In the genomic region with DNA sequence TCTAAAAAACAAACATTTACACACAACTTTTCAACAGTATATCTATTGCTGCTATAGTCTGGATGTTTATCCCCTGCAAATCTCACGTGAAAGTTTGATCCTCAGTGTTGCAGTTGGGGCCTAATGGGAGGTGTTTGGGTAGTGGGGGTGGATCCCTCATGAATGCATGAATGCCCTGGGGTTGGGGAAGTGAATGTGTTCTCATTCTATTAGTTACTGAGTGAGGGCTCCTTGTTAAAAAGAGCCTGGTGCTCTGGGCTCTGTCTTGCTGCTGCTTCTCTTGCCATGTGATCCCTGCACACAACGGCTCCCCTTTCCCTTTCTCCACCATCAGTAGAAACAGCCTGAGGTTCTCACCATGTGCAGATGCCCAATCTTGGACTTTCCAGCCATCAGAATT, we compare ENCODE assay signal across 1 cellular context.
TF ChIP-seq lines count a peak whose summit lies in the region.

No MANE protein-coding gene starts in this region.

TF ChIP-seq in WTC11, 78 proteins besides CTCF, POLR2A, EP300 and RAD21 (continued from another document):
- TF ChIP-seq, protein P1, sequence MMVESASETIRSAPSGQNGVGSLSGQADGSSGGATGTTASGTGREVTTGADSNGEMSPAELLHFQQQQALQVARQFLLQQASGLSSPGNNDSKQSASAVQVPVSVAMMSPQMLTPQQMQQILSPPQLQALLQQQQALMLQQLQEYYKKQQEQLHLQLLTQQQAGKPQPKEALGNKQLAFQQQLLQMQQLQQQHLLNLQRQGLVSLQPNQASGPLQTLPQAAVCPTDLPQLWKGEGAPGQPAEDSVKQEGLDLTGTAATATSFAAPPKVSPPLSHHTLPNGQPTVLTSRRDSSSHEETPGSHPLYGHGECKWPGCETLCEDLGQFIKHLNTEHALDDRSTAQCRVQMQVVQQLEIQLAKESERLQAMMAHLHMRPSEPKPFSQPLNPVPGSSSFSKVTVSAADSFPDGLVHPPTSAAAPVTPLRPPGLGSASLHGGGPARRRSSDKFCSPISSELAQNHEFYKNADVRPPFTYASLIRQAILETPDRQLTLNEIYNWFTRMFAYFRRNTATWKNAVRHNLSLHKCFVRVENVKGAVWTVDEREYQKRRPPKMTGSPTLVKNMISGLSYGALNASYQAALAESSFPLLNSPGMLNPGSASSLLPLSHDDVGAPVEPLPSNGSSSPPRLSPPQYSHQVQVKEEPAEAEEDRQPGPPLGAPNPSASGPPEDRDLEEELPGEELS (CRISPR knock-in tag; IDR thresholded peaks at IDR 0.05), result no peak
- TF ChIP-seq SOX15 (CRISPR knock-in tag; IDR thresholded peaks at IDR 0.05) (no peak), GRHL2 (CRISPR knock-in tag; IDR thresholded peaks at IDR 0.05; ENCODE audit: insufficient replicate concordance, severe bottlenecking) (no peak), NR3C1 (CRISPR knock-in tag; conservative IDR thresholded peaks at IDR 0.05; ENCODE audit: low read depth) (no peak), TEAD4 (CRISPR knock-in tag; IDR thresholded peaks at IDR 0.05) (no peak), ZNF263 (CRISPR knock-in tag; IDR thresholded peaks at IDR 0.05; ENCODE audit: low read depth) (no peak)
- TF ChIP-seq, protein P2, sequence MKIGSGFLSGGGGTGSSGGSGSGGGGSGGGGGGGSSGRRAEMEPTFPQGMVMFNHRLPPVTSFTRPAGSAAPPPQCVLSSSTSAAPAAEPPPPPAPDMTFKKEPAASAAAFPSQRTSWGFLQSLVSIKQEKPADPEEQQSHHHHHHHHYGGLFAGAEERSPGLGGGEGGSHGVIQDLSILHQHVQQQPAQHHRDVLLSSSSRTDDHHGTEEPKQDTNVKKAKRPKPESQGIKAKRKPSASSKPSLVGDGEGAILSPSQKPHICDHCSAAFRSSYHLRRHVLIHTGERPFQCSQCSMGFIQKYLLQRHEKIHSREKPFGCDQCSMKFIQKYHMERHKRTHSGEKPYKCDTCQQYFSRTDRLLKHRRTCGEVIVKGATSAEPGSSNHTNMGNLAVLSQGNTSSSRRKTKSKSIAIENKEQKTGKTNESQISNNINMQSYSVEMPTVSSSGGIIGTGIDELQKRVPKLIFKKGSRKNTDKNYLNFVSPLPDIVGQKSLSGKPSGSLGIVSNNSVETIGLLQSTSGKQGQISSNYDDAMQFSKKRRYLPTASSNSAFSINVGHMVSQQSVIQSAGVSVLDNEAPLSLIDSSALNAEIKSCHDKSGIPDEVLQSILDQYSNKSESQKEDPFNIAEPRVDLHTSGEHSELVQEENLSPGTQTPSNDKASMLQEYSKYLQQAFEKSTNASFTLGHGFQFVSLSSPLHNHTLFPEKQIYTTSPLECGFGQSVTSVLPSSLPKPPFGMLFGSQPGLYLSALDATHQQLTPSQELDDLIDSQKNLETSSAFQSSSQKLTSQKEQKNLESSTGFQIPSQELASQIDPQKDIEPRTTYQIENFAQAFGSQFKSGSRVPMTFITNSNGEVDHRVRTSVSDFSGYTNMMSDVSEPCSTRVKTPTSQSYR (CRISPR knock-in tag; IDR thresholded peaks at IDR 0.05), result no peak
- TF ChIP-seq, protein P3, sequence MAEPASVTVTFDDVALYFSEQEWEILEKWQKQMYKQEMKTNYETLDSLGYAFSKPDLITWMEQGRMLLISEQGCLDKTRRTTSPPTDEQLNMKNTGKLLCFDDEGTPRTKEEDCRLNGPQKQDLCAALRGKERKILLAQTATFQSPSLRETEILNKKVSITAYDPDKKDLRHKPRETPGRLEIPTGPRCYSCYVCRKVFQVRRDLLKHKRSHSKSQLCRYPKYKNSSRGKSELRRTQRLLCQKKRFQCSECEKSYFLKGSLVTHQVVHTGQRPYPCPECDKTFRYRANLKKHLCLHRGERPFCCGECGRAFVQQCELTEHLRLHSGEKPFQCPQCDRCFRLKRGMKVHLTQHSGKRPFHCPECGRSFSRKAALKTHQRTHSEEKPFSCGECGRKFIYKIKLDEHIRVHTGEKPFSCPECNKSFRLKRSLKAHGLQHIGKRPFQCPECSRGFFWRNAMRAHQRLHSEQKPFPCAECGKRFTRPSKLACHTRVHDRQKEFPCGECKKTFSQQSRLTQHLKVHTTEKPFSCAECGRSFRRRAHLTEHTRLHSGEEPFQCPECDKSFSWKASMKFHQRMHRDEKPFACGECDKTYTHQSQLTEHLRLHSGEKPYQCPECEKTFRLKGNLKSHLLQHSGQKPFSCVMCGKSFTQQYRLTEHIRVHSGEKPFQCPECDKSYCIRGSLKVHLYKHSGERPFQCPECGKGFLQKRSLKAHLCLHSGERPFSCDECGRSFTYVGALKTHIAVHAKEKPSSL (CRISPR knock-in tag; conservative IDR thresholded peaks at IDR 0.05), result no peak
